In genomic region chr17:62702746-62703268, GRCh38 we compare ENCODE assay signal across 13 cellular contexts.
DNase-seq lines count a peak whose midpoint lies in the region; ATAC-seq and TF ChIP-seq lines count a peak whose summit lies in the region.
"Had no signal": no experiment of that assay in that cellular context is flagged by ENCODE, and none has a peak within 500 bp of the region (broad histone marks: within the 10 kb centered on the region; RNA-seq: fewer than 3 reads in every experiment).

No MANE protein-coding gene starts in this region.

- 73% methylated on average over 6 of the region's 6 CpGs for WGBS in mesenchymal stem cell

- peaks cover 7% of the 10 kb centered on the region for H3K27me3 Mint-ChIP-seq in activated naive CD4-positive, alpha-beta T cell treated with anti-CD3 and anti-CD28 coated beads, Interleukin-2, amount 50 U/mL, for 24 hours
- no peaks in the 10 kb centered on the region for H3K27me3 Mint-ChIP-seq in T-helper 17 cell
- H3K27me3 Mint-ChIP-seq in type B pancreatic cell = peaks cover 29% of the 10 kb centered on the region

- H3K4me2 ChIP-seq in mesenchymal stem cell (ENCODE audit: low read length, poor library complexity, severe bottlenecking) = no peak overlapping the region

- H2BK12ac ChIP-seq in mesenchymal stem cell (ENCODE audit: low read length in 2 of 2) = no peak overlapping the region

- H3K27me3 ChIP-seq in mesenchymal stem cell (ENCODE audit: control insufficient read depth in 1 of 2, insufficient read depth in 1 of 2, low read length in 2 of 2) = no peaks in the 10 kb centered on the region

- H4K91ac ChIP-seq in mesenchymal stem cell (ENCODE audit: low read length) = no peak overlapping the region

- no peak overlapping the region for H2BK120ac ChIP-seq in mesenchymal stem cell (ENCODE audit: low read depth, low read length)

- no peak for TF ChIP-seq CTCF in type B pancreatic cell (conservative IDR thresholded peaks at IDR 0.05)

- no peaks in the 10 kb centered on the region for H3K36me3 Mint-ChIP-seq in activated naive CD4-positive, alpha-beta T cell treated with anti-CD3 and anti-CD28 coated beads, Interleukin-2, amount 50 U/mL, for 24 hours
- H3K36me3 Mint-ChIP-seq in activated naive CD4-positive, alpha-beta T cell treated with anti-CD3 and anti-CD28 coated beads, Interleukin-2, amount 50 U/mL, for 72 hours = no peaks in the 10 kb centered on the region
- H3K36me3 Mint-ChIP-seq in T-helper 17 cell (ENCODE audit: low read depth) = no peaks in the 10 kb centered on the region
- no peaks in the 10 kb centered on the region for H3K36me3 Mint-ChIP-seq in type B pancreatic cell

- H2AFZ ChIP-seq in mesenchymal stem cell (ENCODE audit: low read depth, low read length) = no peak overlapping the region

- H3K23ac ChIP-seq in mesenchymal stem cell (ENCODE audit: low read length in 2 of 2) = no peak overlapping the region

- H3K9me3 ChIP-seq in T-helper 17 cell (ENCODE audit: control insufficient read depth, low read length, poor library complexity, severe bottlenecking) (no peaks in the 10 kb centered on the region), mesenchymal stem cell (ENCODE audit: control insufficient read depth, low read length) (peaks cover 6% of the 10 kb centered on the region)
- H3K9me3 ChIP-seq: transverse colon had no signal

- peak overlapping the region; percentile 84 for H3K9ac ChIP-seq in mesenchymal stem cell (ENCODE audit: low read length)

- H3K4me1 ChIP-seq in mesenchymal stem cell (ENCODE audit: control insufficient read depth, insufficient read depth, low read depth, low read length) = peaks cover 22% of the 10 kb centered on the region

- H4K8ac ChIP-seq in mesenchymal stem cell (ENCODE audit: low read length) = no peak overlapping the region

- H3K4me1 Mint-ChIP-seq in activated naive CD4-positive, alpha-beta T cell treated with anti-CD3 and anti-CD28 coated beads, Interleukin-2, amount 50 U/mL, for 24 hours = peaks cover 4% of the 10 kb centered on the region
- H3K4me1 Mint-ChIP-seq in T-helper 17 cell (peaks cover 7% of the 10 kb centered on the region), type B pancreatic cell (ENCODE audit: unreplicated experiment) (peaks cover 18% of the 10 kb centered on the region)

- no peak for ATAC-seq in activated naive CD4-positive, alpha-beta T cell treated with anti-CD3 and anti-CD28 coated beads, Interleukin-2, amount 50 U/mL, for 72 hours
- no peak for ATAC-seq in T-helper 17 cell

- H3K79me1 ChIP-seq in mesenchymal stem cell (replicated peaks; ENCODE audit: low read length, poor library complexity, severe bottlenecking) = peaks cover 20% of the 10 kb centered on the region

- H3K27ac ChIP-seq in mesenchymal stem cell (ENCODE audit: low read length, poor library complexity, severe bottlenecking) = no peak overlapping the region
- H3K27ac ChIP-seq: HL-60, transverse colon had no signal

- H2AK5ac ChIP-seq in mesenchymal stem cell (ENCODE audit: low read length, severe bottlenecking) = no peak overlapping the region

- no peak overlapping the region for H2BK15ac ChIP-seq in mesenchymal stem cell (ENCODE audit: low read depth, poor library complexity, severe bottlenecking)

- H3K18ac ChIP-seq in mesenchymal stem cell (ENCODE audit: low read depth in 1 of 2, low read length in 2 of 2) = no peak overlapping the region

- DNase-seq in activated naive CD4-positive, alpha-beta T cell treated with anti-CD3 and anti-CD28 coated beads, Interleukin-2, amount 50 U/mL, for 72 hours (ENCODE audit: low spot score in 2 of 2) = no peak
- DNase-seq in T-helper 17 cell (no peak), mesenchymal stem cell (no peak), type B pancreatic cell (ENCODE audit: extremely low spot score, unreplicated experiment) (no peak), MV-4-11 (lab: John Stamatoyannopoulos, UW) (no peak), NCI-H446 treated with DMSO at 0.1 percent for 48 hours (lab: John Stamatoyannopoulos, UW) (no peak), NCI-H2081 (lab: John Stamatoyannopoulos, UW) (no peak)
- DNase-seq: activated CD4-positive, alpha-beta T cell treated with anti-CD3 and anti-CD28 coated beads, Interleukin-2, amount 50 U/mL, for 1 hour; KBM-7; transverse colon had no signal

- H3K27ac Mint-ChIP-seq in activated naive CD4-positive, alpha-beta T cell treated with anti-CD3 and anti-CD28 coated beads, Interleukin-2, amount 50 U/mL, for 24 hours = no peak overlapping the region
- no peak overlapping the region for H3K27ac Mint-ChIP-seq in activated naive CD4-positive, alpha-beta T cell treated with anti-CD3 and anti-CD28 coated beads, Interleukin-2, amount 50 U/mL, for 72 hours
- H3K27ac Mint-ChIP-seq in T-helper 17 cell = no peak overlapping the region
- no peak overlapping the region for H3K27ac Mint-ChIP-seq in type B pancreatic cell

- no peaks in the 10 kb centered on the region for H3K36me3 ChIP-seq in mesenchymal stem cell (ENCODE audit: control insufficient read depth in 1 of 2, insufficient read depth in 2 of 2, low read depth in 1 of 2, low read length in 2 of 2)
- H3K36me3 ChIP-seq: transverse colon had no signal

- H3K4me3 Mint-ChIP-seq in activated naive CD4-positive, alpha-beta T cell treated with anti-CD3 and anti-CD28 coated beads, Interleukin-2, amount 50 U/mL, for 24 hours = peak overlapping the region; percentile 61
- H3K4me3 Mint-ChIP-seq in T-helper 17 cell (peak overlapping the region; percentile 50), type B pancreatic cell (peak overlapping the region; percentile 65)

- H3K14ac ChIP-seq in mesenchymal stem cell (ENCODE audit: low read length in 2 of 2) = no peak overlapping the region

- H3K4me3 ChIP-seq in mesenchymal stem cell (ENCODE audit: insufficient read depth in 1 of 2, low read depth in 1 of 2, low read length in 2 of 2) = no peak overlapping the region
- H3K4me3 ChIP-seq: lung had no signal

- no peaks in the 10 kb centered on the region for H3K9me3 Mint-ChIP-seq in activated naive CD4-positive, alpha-beta T cell treated with anti-CD3 and anti-CD28 coated beads, Interleukin-2, amount 50 U/mL, for 24 hours
- H3K9me3 Mint-ChIP-seq in activated naive CD4-positive, alpha-beta T cell treated with anti-CD3 and anti-CD28 coated beads, Interleukin-2, amount 50 U/mL, for 72 hours = no peaks in the 10 kb centered on the region
- peaks cover 7% of the 10 kb centered on the region for H3K9me3 Mint-ChIP-seq in type B pancreatic cell

- H3K4ac ChIP-seq in mesenchymal stem cell (ENCODE audit: low read depth in 1 of 2, low read length in 2 of 2) = no peak overlapping the region

- H2BK5ac ChIP-seq in mesenchymal stem cell (ENCODE audit: low read depth, low read length, poor library complexity, severe bottlenecking) = no peak overlapping the region
